ENCODE assay signal across 14 cellular contexts in the genomic region with DNA sequence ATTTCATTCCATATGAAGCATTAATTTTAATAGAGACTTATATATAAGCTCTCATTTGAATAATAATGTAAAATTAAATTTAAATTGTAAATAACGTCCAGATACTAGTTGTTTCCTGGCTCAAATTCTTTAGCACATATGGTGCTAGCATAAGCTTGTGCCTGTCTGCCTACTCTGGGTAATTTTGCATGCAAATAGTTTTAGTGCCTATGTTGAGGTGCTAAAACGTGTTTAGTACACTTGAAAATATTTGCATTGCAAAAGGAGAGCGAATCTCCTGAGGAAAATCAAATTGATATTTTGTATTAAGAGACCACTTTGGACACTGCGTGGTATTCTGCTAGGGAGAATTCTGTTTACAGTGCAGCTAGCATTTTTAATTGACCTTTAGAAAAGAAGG.
DNase-seq lines count a peak whose midpoint lies in the region; ATAC-seq and TF ChIP-seq lines count a peak whose summit lies in the region.
"Had no signal": no experiment of that assay in that cellular context is flagged by ENCODE, and none has a peak within 500 bp of the region (broad histone marks: within the 10 kb centered on the region; RNA-seq: fewer than 3 reads in every experiment).

No MANE protein-coding gene starts in this region.

- no peaks in the 10 kb centered on the region for H3K4me1 ChIP-seq in breast epithelium
- H3K4me1 ChIP-seq: BLaER1, SJSA1 had no signal

- no peak for TF ChIP-seq POLR2A in breast epithelium (IDR thresholded peaks at IDR 0.05)

- H3K27me3 Mint-ChIP-seq in MCF 10A (ENCODE audit: insufficient read depth, unreplicated experiment), result no peaks in the 10 kb centered on the region
- no peaks in the 10 kb centered on the region for H3K27me3 Mint-ChIP-seq in activated CD4-positive, alpha-beta T cell treated with anti-CD3 and anti-CD28 coated beads, Interleukin-2, amount 10 ng/mL, durations not matched to agents 7 days and 5 days

- H3K36me3 ChIP-seq in breast epithelium, result no peaks in the 10 kb centered on the region
- H3K36me3 ChIP-seq: BLaER1, SJSA1 had no signal

- no peak for TF ChIP-seq CTCF in breast epithelium (IDR thresholded peaks at IDR 0.05)
- TF ChIP-seq CTCF in MCF 10A (IDR thresholded peaks at IDR 0.05; ENCODE audit: unreplicated experiment), result no peak
- TF ChIP-seq CTCF in dorsolateral prefrontal cortex (IDR thresholded peaks at IDR 0.05 in 54 of 56, conservative IDR thresholded peaks at IDR 0.05 in 2 of 56; ENCODE audit: low read depth in 1 of 56, partially characterized antibody in 56 of 56), result no peak

- no peaks in the 10 kb centered on the region for H3K9me3 Mint-ChIP-seq in MCF 10A (ENCODE audit: unreplicated experiment)
- no peaks in the 10 kb centered on the region for H3K9me3 Mint-ChIP-seq in activated CD4-positive, alpha-beta T cell treated with anti-CD3 and anti-CD28 coated beads, Interleukin-2, amount 10 ng/mL, durations not matched to agents 7 days and 5 days
- H3K9me3 Mint-ChIP-seq: CD8-positive, alpha-beta T cell had no signal

- no peak for ATAC-seq in sciatic nerve
- ATAC-seq: CD8-positive, alpha-beta T cell had no signal

- H3K27ac ChIP-seq in breast epithelium (peak overlapping the region; percentile 26 to 45), dorsolateral prefrontal cortex (peak overlapping the region in 38 of 59 donors; percentile 0 to 86 (median 59))
- H3K27ac ChIP-seq: BLaER1, HL-60, SJSA1 had no signal

- no peaks in the 10 kb centered on the region for H3K27me3 ChIP-seq in breast epithelium
- peaks cover 0 to 5% (median 0%) of the 10 kb centered on the region in 45 donors for H3K27me3 ChIP-seq in dorsolateral prefrontal cortex
- H3K27me3 ChIP-seq: BLaER1, SJSA1 had no signal

- intact Hi-C loops in breast epithelium (cut with DNase I; ENCODE audit: low total_unique reads), result no loop called here
- intact Hi-C loops in MCF 10A (cut with micrococcal nuclease), result loop anchor here (5.0 kb wide), 4 partner anchors 77 to 1708 kb away; no protein-coding TSS in a partner anchor
- intact Hi-C loops in dorsolateral prefrontal cortex (cut with DNase I), result loop anchor here (5.0 to 10.0 kb wide), 5 partner anchors 207 to 998 kb away; no protein-coding TSS in a partner anchor
- intact Hi-C loops in sciatic nerve (cut with DNase I), result no loop called here

- H3K4me3 ChIP-seq in breast epithelium, result no peak overlapping the region
- peak overlapping the region in 6 of 59 donors; percentile 48 to 61 (median 54) for H3K4me3 ChIP-seq in dorsolateral prefrontal cortex
- H3K4me3 ChIP-seq: BLaER1, SJSA1 had no signal

- DNase-seq in breast epithelium (ENCODE audit: low spot score in 2 of 2), result no peak
- no peak for DNase-seq in MCF 10A (ENCODE audit: unreplicated experiment)
- peak; percentile 100 for DNase-seq in NCI-H446 treated with DMSO at 0.1 percent for 48 hours (lab: John Stamatoyannopoulos, UW)
- no peak for DNase-seq in dorsolateral prefrontal cortex
- DNase-seq in superior temporal gyrus (ENCODE audit: extremely low spot score), result peak; percentile 66
- DNase-seq in activated CD4-positive, alpha-beta T cell treated with anti-CD3 and anti-CD28 coated beads, Interleukin-2, amount 10 ng/mL, durations not matched to agents 7 days and 5 days, result no peak
- DNase-seq in sciatic nerve (ENCODE audit: low spot score), result no peak
- no peak for DNase-seq in dedifferentiated amniotic fluid mesenchymal stem cell (ENCODE audit: extremely low spot score)
- DNase-seq: CD8-positive, alpha-beta T cell; HCEC 1CT; NCI-H1417 treated with DMSO at 0.1 percent for 48 hours had no signal

- no peaks in the 10 kb centered on the region for H3K36me3 Mint-ChIP-seq in MCF 10A (ENCODE audit: insufficient read depth, unreplicated experiment)
- H3K36me3 Mint-ChIP-seq in activated CD4-positive, alpha-beta T cell treated with anti-CD3 and anti-CD28 coated beads, Interleukin-2, amount 10 ng/mL, durations not matched to agents 7 days and 5 days (ENCODE audit: low read depth), result no peaks in the 10 kb centered on the region
- H3K36me3 Mint-ChIP-seq: CD8-positive, alpha-beta T cell had no signal

- CTCF ChIA-PET in MCF 10A (lab: Yijun Ruan, JAX), result interaction anchor here (0.6 to 5.1 kb wide), 12 partner anchors 8 to 1008 kb away, joined by 3 to 64 read pairs (median 12); no protein-coding TSS in a partner anchor
- CTCF ChIA-PET in activated CD4-positive, alpha-beta T cell treated with anti-CD3 and anti-CD28 coated beads, Interleukin-2, amount 10 ng/mL, durations not matched to agents 7 days and 5 days (lab: Charles Lee), result interaction anchor here (1.0 to 2.4 kb wide), 2 partner anchors 17 to 924 kb away, joined by 3 to 9 read pairs; no protein-coding TSS in a partner anchor

- no peak overlapping the region for H3K4me3 Mint-ChIP-seq in MCF 10A (ENCODE audit: unreplicated experiment)
- H3K4me3 Mint-ChIP-seq in activated CD4-positive, alpha-beta T cell treated with anti-CD3 and anti-CD28 coated beads, Interleukin-2, amount 10 ng/mL, durations not matched to agents 7 days and 5 days, result no peak overlapping the region
- H3K4me3 Mint-ChIP-seq: CD8-positive, alpha-beta T cell had no signal

- BruUV-seq in MCF 10A (replicated peaks; lab: Mats Ljungman, UMichigan), result no TSS peak

- POLR2A ChIA-PET in MCF 10A (lab: Yijun Ruan, JAX), result interaction anchor here (0.5 to 2.5 kb wide), 6 partner anchors 9 to 883 kb away, joined by 3 to 10 read pairs (median 4); no protein-coding TSS in a partner anchor
- POLR2A ChIA-PET in activated CD4-positive, alpha-beta T cell treated with anti-CD3 and anti-CD28 coated beads, Interleukin-2, amount 10 ng/mL, durations not matched to agents 7 days and 5 days (lab: Charles Lee), result no interaction called here

- no peaks in the 10 kb centered on the region for H3K9me3 ChIP-seq in breast epithelium
- H3K9me3 ChIP-seq: BLaER1, SJSA1 had no signal

- no peaks in the 10 kb centered on the region for H3K4me1 Mint-ChIP-seq in MCF 10A (ENCODE audit: insufficient read depth, unreplicated experiment)
- no peaks in the 10 kb centered on the region for H3K4me1 Mint-ChIP-seq in activated CD4-positive, alpha-beta T cell treated with anti-CD3 and anti-CD28 coated beads, Interleukin-2, amount 10 ng/mL, durations not matched to agents 7 days and 5 days

- no peak overlapping the region for H3K27ac Mint-ChIP-seq in MCF 10A (ENCODE audit: low read depth, unreplicated experiment)
- no peak overlapping the region for H3K27ac Mint-ChIP-seq in activated CD4-positive, alpha-beta T cell treated with anti-CD3 and anti-CD28 coated beads, Interleukin-2, amount 10 ng/mL, durations not matched to agents 7 days and 5 days
- H3K27ac Mint-ChIP-seq: CD8-positive, alpha-beta T cell had no signal

Comparison
In these comparisons a context has a peak if more than half of its experiments do, and no peak if none do; other contexts are left out.
1. intact Hi-C loops: an anchor here in MCF 10A (5.0 kb wide) and dorsolateral prefrontal cortex (5.0 to 10.0 kb wide); none called in breast epithelium and sciatic nerve.
2. DNase-seq: peak in NCI-H446 treated with DMSO at 0.1 percent for 48 hours (single experiment) and superior temporal gyrus (single experiment); none in breast epithelium (0 of 2), MCF 10A (single experiment), dorsolateral prefrontal cortex (0 of 10), activated CD4-positive, alpha-beta T cell treated with anti-CD3 and anti-CD28 coated beads, Interleukin-2, amount 10 ng/mL, durations not matched to agents 7 days and 5 days (single experiment), sciatic nerve (single experiment) and dedifferentiated amniotic fluid mesenchymal stem cell (single experiment).